In the genomic region with DNA sequence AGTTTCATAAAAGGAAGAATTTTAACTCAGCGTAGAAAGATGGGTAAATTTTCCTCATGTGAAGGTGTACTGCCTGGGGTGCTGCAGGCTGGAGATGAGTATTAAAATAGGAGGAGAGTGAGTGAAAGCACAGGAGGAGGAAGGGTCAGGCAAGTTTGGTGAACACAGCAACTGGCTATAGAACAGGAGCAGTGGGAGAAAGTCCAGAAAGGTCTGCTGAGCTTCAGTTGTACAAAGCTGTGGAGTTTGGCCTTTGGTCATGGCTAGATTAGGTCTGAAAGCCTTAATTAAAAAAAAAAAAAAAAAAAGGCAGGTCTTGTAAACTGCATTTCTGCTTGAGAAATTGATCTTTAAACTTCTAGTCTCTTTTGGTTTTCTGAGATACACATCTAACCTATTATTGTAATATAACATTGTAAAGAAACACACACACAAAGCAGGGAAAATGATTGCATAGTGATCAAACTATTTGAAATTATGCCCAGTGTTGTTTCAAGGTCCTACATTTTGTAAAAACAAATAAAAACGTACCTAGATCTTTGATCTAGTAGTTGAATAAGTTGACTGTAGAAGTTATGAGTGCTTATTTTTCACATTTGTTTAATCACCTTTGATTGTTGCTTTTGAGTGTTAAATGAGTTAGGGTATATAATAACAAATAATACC, we compare ENCODE assay signal across 21 cellular contexts.
"Had no signal": no experiment of that assay in that cellular context is flagged by ENCODE, and none has a peak within 500 bp of the region (broad histone marks: within the 10 kb centered on the region; RNA-seq: fewer than 3 reads in every experiment).

No MANE protein-coding gene starts in this region.

- H3K27me3 Mint-ChIP-seq: natural killer cell treated with Interleukin-12 subunit alpha and Interleukin-12 subunit beta and Interleukin-15 and Interleukin-18, amount 100 ng/mL, for 72 hours had no signal

- H3K4me3 Mint-ChIP-seq: activated naive CD4-positive, alpha-beta T cell treated with anti-CD3 and anti-CD28 coated beads for 36 hours; immature natural killer cell; natural killer cell treated with Interleukin-12 subunit alpha and Interleukin-12 subunit beta and Interleukin-15 and Interleukin-18, amount 100 ng/mL, for 72 hours had no signal

- DNase-seq: activated CD4-positive, alpha-beta T cell treated with anti-CD3 and anti-CD28 coated beads, Interleukin-2, amount 50 U/mL, for 1 hour; activated naive CD4-positive, alpha-beta T cell treated with anti-CD3 and anti-CD28 coated beads for 36 hours; activated T-cell treated with anti-CD3 and anti-CD28 coated beads for 4 hours; cerebellar nuclear complex; cortex of kidney; gastrocnemius medialis; heart left ventricle; immature natural killer cell; kidney glomerular epithelial cell; mesendoderm; posterior cingulate gyrus; stimulated activated naive CD8-positive, alpha-beta T cell treated with anti-CD3 and anti-CD28 coated beads, Interleukin-15, Interleukin-2, amounts not matched to agents 100 U/mL and 50 U/mL, for 24 hours; substantia nigra; tibial artery had no signal

- H3K27ac Mint-ChIP-seq: activated naive CD4-positive, alpha-beta T cell treated with anti-CD3 and anti-CD28 coated beads for 36 hours; activated T-helper 2 cell treated with anti-CD3 and anti-CD28 coated beads, Interferon-gamma antibody, Interleukin-2, Interleukin-4, amounts not matched to agents 10 μg/mL and 5 μg/mL and 100 μg/mL, durations not matched to agents 14 hours and 24 hours and 36 hours had no signal

- H3K27ac ChIP-seq: ascending aorta, breast epithelium, gastrocnemius medialis, heart left ventricle, neutrophil, SK-N-MC, tibial artery had no signal

- H3K4me3 ChIP-seq: ascending aorta, breast epithelium, gastrocnemius medialis, heart left ventricle, SK-N-MC, tibial artery had no signal

- ATAC-seq: esophagus mucosa; gastrocnemius medialis; heart left ventricle; natural killer cell treated with Interleukin-12 subunit alpha and Interleukin-12 subunit beta and Interleukin-15 and Interleukin-18, amount 100 ng/mL, for 72 hours; stimulated activated naive CD8-positive, alpha-beta T cell treated with anti-CD3 and anti-CD28 coated beads, Interleukin-15, Interleukin-2, amounts not matched to agents 100 U/mL and 50 U/mL, for 24 hours had no signal

- H3K9me3 ChIP-seq: ascending aorta, breast epithelium, gastrocnemius medialis, heart left ventricle, neutrophil, tibial artery had no signal

- H3K27me3 ChIP-seq: ascending aorta, breast epithelium, gastrocnemius medialis, heart left ventricle, neutrophil, tibial artery had no signal

- H3K9me3 Mint-ChIP-seq: activated naive CD4-positive, alpha-beta T cell treated with anti-CD3 and anti-CD28 coated beads for 36 hours; activated T-helper 2 cell treated with anti-CD3 and anti-CD28 coated beads, Interferon-gamma antibody, Interleukin-2, Interleukin-4, amounts not matched to agents 10 μg/mL and 5 μg/mL and 100 μg/mL, durations not matched to agents 14 hours and 24 hours and 36 hours; immature natural killer cell; natural killer cell treated with Interleukin-12 subunit alpha and Interleukin-12 subunit beta and Interleukin-15 and Interleukin-18, amount 100 ng/mL, for 72 hours had no signal
